In genomic region chr3:159765860-159766294, GRCh38 we compare ENCODE assay signal across 9 cellular contexts.
DNase-seq lines count a peak whose midpoint lies in the region; ATAC-seq, FAIRE-seq and TF ChIP-seq lines count a peak whose summit lies in the region.
"Had no signal": no experiment of that assay in that cellular context is flagged by ENCODE, and none has a peak within 500 bp of the region (broad histone marks: within the 10 kb centered on the region; RNA-seq: fewer than 3 reads in every experiment).

No MANE protein-coding gene starts in this region.

- ATAC-seq in lower lobe of right lung (no peak), HG03460 (IDR thresholded peaks at IDR 0.05; ENCODE audit: unreplicated experiment) (no peak), HG02798 (IDR thresholded peaks at IDR 0.05; ENCODE audit: poor library complexity, unreplicated experiment) (no peak)

- peak overlapping the region; percentile 75 for H3K4me3 Mint-ChIP-seq in T-helper 2 cell treated with Interferon-gamma antibody and Interleukin-4, amounts not matched to agents 5 μg/mL and 100 μg/mL, for 36 hours

- no peaks in the 10 kb centered on the region for H3K27me3 ChIP-seq in bronchial epithelial cell (ENCODE audit: control insufficient read depth, insufficient read depth, low read length)
- peaks cover 7% of the 10 kb centered on the region for H3K27me3 ChIP-seq in lower lobe of right lung (ENCODE audit: low read depth)
- no peaks in the 10 kb centered on the region for H3K27me3 ChIP-seq in tibial artery

- peak overlapping the region; percentile 66 for H3K4me3 ChIP-seq in bronchial epithelial cell (ENCODE audit: low read depth, low read length)
- H3K4me3 ChIP-seq in lower lobe of right lung, result peak overlapping the region; percentile 74
- peak overlapping the region; percentile 69 to 90 for H3K4me3 ChIP-seq in tibial artery

- peaks cover 64% of the 10 kb centered on the region for H3K27me3 Mint-ChIP-seq in T-helper 2 cell treated with Interferon-gamma antibody and Interleukin-4, amounts not matched to agents 5 μg/mL and 100 μg/mL, for 36 hours (ENCODE audit: low read depth)

- no peaks in the 10 kb centered on the region for H3K36me3 Mint-ChIP-seq in T-helper 2 cell treated with Interferon-gamma antibody and Interleukin-4, amounts not matched to agents 5 μg/mL and 100 μg/mL, for 36 hours (ENCODE audit: low read depth)
- H3K36me3 Mint-ChIP-seq: activated naive CD8-positive, alpha-beta T cell treated with anti-CD3 and anti-CD28 coated beads, Interleukin-2, amount 10 ng/mL, durations not matched to agents 7 days and 5 days had no signal

- peaks cover 17% of the 10 kb centered on the region for H3K4me1 Mint-ChIP-seq in T-helper 2 cell treated with Interferon-gamma antibody and Interleukin-4, amounts not matched to agents 5 μg/mL and 100 μg/mL, for 36 hours (ENCODE audit: low read depth)

- no peak for DNase-seq in T-helper 2 cell treated with Interferon-gamma antibody and Interleukin-4, amounts not matched to agents 5 μg/mL and 100 μg/mL, for 36 hours (ENCODE audit: low spot score)
- DNase-seq in T-helper 2 cell (no peak), bronchial epithelial cell (ENCODE audit: low read depth) (peak; percentile 94), lower lobe of right lung (no peak), tibial artery (peak in 1 of 2 donors; percentile 78), GM19238 (ENCODE audit: insufficient read length, low spot score) (no peak)
- DNase-seq: activated naive CD8-positive, alpha-beta T cell treated with anti-CD3 and anti-CD28 coated beads, Interleukin-2, amount 10 ng/mL, durations not matched to agents 7 days and 5 days had no signal

- H3K9me3 ChIP-seq in lower lobe of right lung, result no peaks in the 10 kb centered on the region
- no peaks in the 10 kb centered on the region for H3K9me3 ChIP-seq in tibial artery

- intact Hi-C loops in lower lobe of right lung (cut with DNase I) (no loop called here), tibial artery (cut with DNase I; ENCODE audit: low total_unique reads) (loop anchor here (2.0 kb wide), 1 partner anchor 33 kb away; no protein-coding TSS in a partner anchor)

- no peak overlapping the region for H3K27ac Mint-ChIP-seq in T-helper 2 cell treated with Interferon-gamma antibody and Interleukin-4, amounts not matched to agents 5 μg/mL and 100 μg/mL, for 36 hours
- H3K27ac Mint-ChIP-seq: activated naive CD8-positive, alpha-beta T cell treated with anti-CD3 and anti-CD28 coated beads, Interleukin-2, amount 10 ng/mL, durations not matched to agents 7 days and 5 days had no signal

- H3K27ac ChIP-seq in lower lobe of right lung, result peak overlapping the region; percentile 95
- H3K27ac ChIP-seq in tibial artery, result peak overlapping the region; percentile 92 to 98

- H3K9me3 Mint-ChIP-seq in T-helper 2 cell treated with Interferon-gamma antibody and Interleukin-4, amounts not matched to agents 5 μg/mL and 100 μg/mL, for 36 hours, result no peaks in the 10 kb centered on the region
- H3K9me3 Mint-ChIP-seq: activated naive CD8-positive, alpha-beta T cell treated with anti-CD3 and anti-CD28 coated beads, Interleukin-2, amount 10 ng/mL, durations not matched to agents 7 days and 5 days had no signal

- no peaks in the 10 kb centered on the region for H3K36me3 ChIP-seq in bronchial epithelial cell (ENCODE audit: control insufficient read depth, insufficient read depth, low read length)
- H3K36me3 ChIP-seq in lower lobe of right lung, result no peaks in the 10 kb centered on the region
- no peaks in the 10 kb centered on the region for H3K36me3 ChIP-seq in tibial artery

- FAIRE-seq in bronchial epithelial cell (lab: Jason Lieb, UNC), result no peak

- H3K4me1 ChIP-seq in lower lobe of right lung (peaks cover 50% of the 10 kb centered on the region), tibial artery (peaks cover 0 to 66% (median 41%) of the 10 kb centered on the region in 4 donors)

- TF ChIP-seq CTCF in bronchial epithelial cell (IDR thresholded peaks at IDR 0.05; ENCODE audit: insufficient read depth, low read length, severe bottlenecking), result no peak
- TF ChIP-seq CTCF in lower lobe of right lung (IDR thresholded peaks at IDR 0.05), result no peak
- no peak for TF ChIP-seq CTCF in tibial artery (IDR thresholded peaks at IDR 0.05)
